Comparison of ENCODE assay signal across 8 cellular contexts in genomic region chr11:110297082-110297725, GRCh38. TPM values are rescaled to one million over a fixed set of nuclear protein-coding genes. Genes with fewer than 3 reads are reported as not detected.
DNase-seq lines count a peak whose midpoint lies in the region; ATAC-seq and TF ChIP-seq lines count a peak whose summit lies in the region.

No MANE protein-coding gene starts in this region.

- H3K4me1 ChIP-seq in A673 (ENCODE audit: insufficient read depth, low read length, poor library complexity, severe bottlenecking) = peaks cover 20% of the 10 kb centered on the region
- peaks cover 5 to 12% of the 10 kb centered on the region in 2 donors for H3K4me1 ChIP-seq in lung (ENCODE audit: control insufficient read depth in 2 of 2, insufficient read depth in 2 of 2, low read length in 2 of 2)

- H3K9me3 ChIP-seq in A673 (ENCODE audit: low read depth, low read length, poor library complexity, severe bottlenecking) = no peaks in the 10 kb centered on the region
- no peaks in the 10 kb centered on the region for H3K9me3 ChIP-seq in lung (ENCODE audit: control insufficient read depth in 2 of 2, insufficient read depth in 1 of 2, low read length in 1 of 2)

- intact Hi-C loops in A673 (cut with micrococcal nuclease; ENCODE audit: unreplicated experiment) = loop anchor here (2.0 to 5.0 kb wide), 2 partner anchors 58 to 135 kb away; no protein-coding TSS in a partner anchor

- POLR2A ChIA-PET in A673 (lab: Charles Lee; ENCODE audit: low non-redundant PET) = interaction anchor here (1.1 kb wide), 1 partner anchor 80 kb away, joined by 3 read pairs; no protein-coding TSS in a partner anchor

- H3K27me3 ChIP-seq in A673 (replicated peaks; ENCODE audit: insufficient read depth, low read depth, low read length, poor library complexity) (no peaks in the 10 kb centered on the region), HL-60 (ENCODE audit: insufficient read depth, poor library complexity, severe bottlenecking) (no peaks in the 10 kb centered on the region), brain microvascular endothelial cell (replicated peaks) (no peaks in the 10 kb centered on the region), lung (ENCODE audit: control insufficient read depth, insufficient read depth) (no peaks in the 10 kb centered on the region)

- TF ChIP-seq CTCF in A673 (conservative IDR thresholded peaks at IDR 0.05; ENCODE audit: low read depth, low read length) = no peak
- TF ChIP-seq CTCF in HL-60 (IDR thresholded peaks at IDR 0.05; ENCODE audit: insufficient read depth, low read length) = no peak
- no peak for TF ChIP-seq CTCF in brain microvascular endothelial cell (IDR thresholded peaks at IDR 0.05; ENCODE audit: low read depth, low read length, missing control alignments)
- no peak for TF ChIP-seq CTCF in lung (IDR thresholded peaks at IDR 0.05; ENCODE audit: control extremely low read depth, extremely low read depth)

- peak overlapping the region; percentile 86 for H3K4me3 ChIP-seq in A673 (ENCODE audit: low read depth, low read length, poor library complexity, severe bottlenecking)
- H3K4me3 ChIP-seq in HL-60 (replicated peaks; ENCODE audit: insufficient read depth, low read length) = peak overlapping the region; percentile 86
- peak overlapping the region; percentile 88 for H3K4me3 ChIP-seq in brain microvascular endothelial cell (ENCODE audit: low read depth, low read length)
- no peak overlapping the region for H3K4me3 ChIP-seq in lung

- TSS peak; percentile 80 for BruUV-seq in A673 (replicated peaks; lab: Mats Ljungman, UMichigan)

- WGBS in lung, 2 donors = 37 to 41% methylated on average over 10 of the region's 10 CpGs

- CTCF ChIA-PET in A673 (lab: Charles Lee) = interaction anchor here (0.6 to 1.5 kb wide), 2 partner anchors 96 to 354 kb away, joined by 3 to 4 read pairs; no protein-coding TSS in a partner anchor

- in situ Hi-C loops in brain microvascular endothelial cell (cut with HindIII; ENCODE audit: low pct_ligation_motif_present, low sequenced_read_pairs) = no loop called here

- peak; percentile 54 for DNase-seq in A673 (ENCODE audit: low spot score)
- DNase-seq in HL-60 (ENCODE audit: low read depth in 1 of 2, low spot score in 1 of 2) = no peak
- DNase-seq in brain microvascular endothelial cell = peak; percentile 13
- DNase-seq in lung (ENCODE audit: low spot score) = no peak
- no peak for DNase-seq in NK-92 (lab: John Stamatoyannopoulos, UW; ENCODE audit: unreplicated experiment)
- no peak for DNase-seq in T-helper 9 cell
- no peak for DNase-seq in SW480 (ENCODE audit: low spot score)

- H3K27ac ChIP-seq in A673 (ENCODE audit: low read depth, low read length, poor library complexity, severe bottlenecking) (peak overlapping the region; percentile 97), HL-60 (replicated peaks) (peak overlapping the region; percentile 48), brain microvascular endothelial cell (peak overlapping the region; percentile 95), lung (ENCODE audit: low read depth in 1 of 2, low read length in 1 of 2) (peak overlapping the region; percentile 95 to 99)

- ATAC-seq in lung (ENCODE audit: insufficient read depth, low FRiP score) (no peak), GM21360 (IDR thresholded peaks at IDR 0.05; ENCODE audit: unreplicated experiment) (no peak)

- peaks cover 5% of the 10 kb centered on the region for H3K36me3 ChIP-seq in A673 (ENCODE audit: insufficient read depth, low read length, poor library complexity, severe bottlenecking)
- H3K36me3 ChIP-seq in brain microvascular endothelial cell (replicated peaks) = peaks cover 4% of the 10 kb centered on the region
- H3K36me3 ChIP-seq in lung (ENCODE audit: control insufficient read depth in 2 of 2, insufficient read depth in 2 of 2, low read length in 2 of 2) = no peaks in the 10 kb centered on the region

RNA-seq across cellular contexts. Expression of gene RDX, which starts 0.8 kb away (rescaled TPM):
- total RNA-seq in A673 (2021) = 381 and 395 TPM in 2 replicates
- total RNA-seq in lung = 100 to 1,000 TPM in 1 of 2 donors, 10 to 100 TPM in 1; 78.2 to 144 TPM
- polyA plus RNA-seq in lung = 10 to 100 TPM; 21.8 to 40.2 TPM

Comparison
In these comparisons a context has a peak if more than half of its experiments do, and no peak if none do; other contexts are left out.
1. DNase-seq: peak in A673 (single experiment) and brain microvascular endothelial cell (single experiment); none in HL-60 (0 of 2), lung (single experiment), NK-92 (single experiment), T-helper 9 cell (single experiment) and SW480 (single experiment).
2. Peak in every context shown above with its lines, with median percentiles within 50 percentile points of each other: H3K27ac ChIP-seq.